Comparison of ENCODE assay signal across 13 cellular contexts in the genomic region with DNA sequence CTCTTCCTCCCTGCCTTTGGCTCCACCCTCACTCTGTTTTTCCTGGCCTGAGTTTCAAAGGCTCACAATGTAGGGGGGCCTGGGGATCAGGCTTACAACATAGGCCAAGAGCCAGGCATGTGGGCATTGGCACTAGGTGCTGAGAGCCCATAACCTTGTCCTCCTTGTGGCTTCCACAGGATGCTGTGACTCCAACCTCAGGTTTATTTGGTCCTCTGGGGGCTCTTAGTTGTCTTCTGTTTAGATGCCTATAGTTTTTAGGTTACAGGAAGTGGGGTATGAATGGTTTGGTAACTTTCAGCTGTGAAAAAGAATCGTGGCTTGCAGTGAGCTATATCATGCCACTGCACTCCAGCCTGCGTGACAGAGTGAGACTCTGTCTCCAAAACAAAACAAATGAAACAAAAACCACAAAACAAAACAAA. TPM values are rescaled to one million over a fixed set of nuclear protein-coding genes. Genes with fewer than 3 reads are reported as not detected.
A peak's percentile ranks its signal among the peaks of the same experiment; 100 is the strongest.
DNase-seq lines count a peak whose midpoint lies in the region; ATAC-seq, FAIRE-seq and TF ChIP-seq lines count a peak whose summit lies in the region.
"Had no signal": no experiment of that assay in that cellular context is flagged by ENCODE, and none has a peak within 500 bp of the region (broad histone marks: within the 10 kb centered on the region; RNA-seq: fewer than 3 reads in every experiment).

No MANE protein-coding gene starts in this region.

- H3K4me3 ChIP-seq in A549 (no peak overlapping the region), aorta (ENCODE audit: low read length in 2 of 2) (no peak overlapping the region)
- H3K4me3 ChIP-seq: suprapubic skin had no signal

- H3K4me2 ChIP-seq in A549, result no peak overlapping the region

- ATAC-seq in A549 (no peak), GM18858 (IDR thresholded peaks at IDR 0.05; ENCODE audit: unreplicated experiment) (peak; percentile 40), HG03175 (IDR thresholded peaks at IDR 0.05; ENCODE audit: unreplicated experiment) (peak; percentile 83), aorta (ENCODE audit: low FRiP score) (no peak), GM21381 (IDR thresholded peaks at IDR 0.05; ENCODE audit: unreplicated experiment) (no peak)
- ATAC-seq: WTC11 had no signal

- TF ChIP-seq RAD21 in A549 (conservative IDR thresholded peaks at IDR 0.05 in 1 of 2, IDR thresholded peaks at IDR 0.05 in 1 of 2), result no peak

- no peak for FAIRE-seq in A549 (lab: Jason Lieb, UNC)

- 58% methylated on average over 2 of the region's 2 CpGs for WGBS in A549 (ENCODE audit: missing lambda C conversion rate)
- WGBS in aorta, 2 donors, result 63 to 73% methylated on average over 2 of the region's 2 CpGs

- H3K4me1 ChIP-seq in A549 (peaks cover 44% of the 10 kb centered on the region), aorta (ENCODE audit: control insufficient read depth in 1 of 2, insufficient read depth in 2 of 2, low read length in 2 of 2) (no peaks in the 10 kb centered on the region)
- H3K4me1 ChIP-seq: suprapubic skin had no signal

- no peaks in the 10 kb centered on the region for H3K9me3 ChIP-seq in A549
- H3K9me3 ChIP-seq in aorta (ENCODE audit: control insufficient read depth, low read length), result no peaks in the 10 kb centered on the region
- H3K9me3 ChIP-seq: suprapubic skin had no signal

- CTCF ChIA-PET in A549 (lab: Yijun Ruan, JAX), result interaction anchor here (2.3 kb wide), 1 partner anchor 12 kb away, joined by 5 read pairs; no protein-coding TSS in a partner anchor

- no peak overlapping the region for H3K4me3 Mint-ChIP-seq in activated naive CD8-positive, alpha-beta T cell treated with anti-CD3 and anti-CD28 coated beads for 36 hours
- H3K4me3 Mint-ChIP-seq: WTC11 had no signal

- no peaks in the 10 kb centered on the region for H3K27me3 Mint-ChIP-seq in activated naive CD8-positive, alpha-beta T cell treated with anti-CD3 and anti-CD28 coated beads for 36 hours

- no peaks in the 10 kb centered on the region for H3K27me3 ChIP-seq in aorta (ENCODE audit: control insufficient read depth in 1 of 2, insufficient read depth in 2 of 2, low read length in 1 of 2)
- H3K27me3 ChIP-seq: suprapubic skin had no signal

- no peak for TF ChIP-seq POLR2A in A549 (IDR thresholded peaks at IDR 0.05; ENCODE audit: low read length)

- no peaks in the 10 kb centered on the region for H3K9me3 Mint-ChIP-seq in activated naive CD8-positive, alpha-beta T cell treated with anti-CD3 and anti-CD28 coated beads for 36 hours
- H3K9me3 Mint-ChIP-seq: WTC11 had no signal

- intact Hi-C loops in aorta (cut with DNase I), result no loop called here

- H3K36me3 Mint-ChIP-seq in activated naive CD8-positive, alpha-beta T cell treated with anti-CD3 and anti-CD28 coated beads for 36 hours, result no peaks in the 10 kb centered on the region
- H3K36me3 Mint-ChIP-seq: WTC11 had no signal

- POLR2A ChIA-PET in A549 (lab: Yijun Ruan, JAX), result no interaction called here

- no peak for TF ChIP-seq EP300 in A549 (IDR thresholded peaks at IDR 0.05)

- H3K27ac Mint-ChIP-seq in activated naive CD8-positive, alpha-beta T cell treated with anti-CD3 and anti-CD28 coated beads for 36 hours, result peak overlapping the region; percentile 73

- peak overlapping the region; percentile 36 to 77; a peak in 4 of 6 replicates for H3K27ac ChIP-seq in A549
- no peak overlapping the region for H3K27ac ChIP-seq in aorta (ENCODE audit: low read depth in 1 of 2, low read length in 2 of 2)
- H3K27ac ChIP-seq: suprapubic skin had no signal

- no peak for DNase-seq in A549 (ENCODE audit: low read depth in 1 of 2, low spot score in 1 of 2)
- DNase-seq in activated naive CD8-positive, alpha-beta T cell treated with anti-CD3 and anti-CD28 coated beads for 36 hours, result no peak
- no peak for DNase-seq in aorta
- no peak for DNase-seq in NCI-H1930 (lab: John Stamatoyannopoulos, UW)
- no peak for DNase-seq in epidermal melanocyte (ENCODE audit: insufficient read length, low spot score)
- DNase-seq: NCI-H1092 treated with DMSO at 0.1 percent for 48 hours had no signal

- no peaks in the 10 kb centered on the region for H3K36me3 ChIP-seq in aorta (ENCODE audit: control insufficient read depth in 1 of 2, insufficient read depth in 2 of 2, low read length in 1 of 2)
- H3K36me3 ChIP-seq: suprapubic skin had no signal

- peaks cover 19% of the 10 kb centered on the region for H3K4me1 Mint-ChIP-seq in activated naive CD8-positive, alpha-beta T cell treated with anti-CD3 and anti-CD28 coated beads for 36 hours

- TF ChIP-seq CTCF in A549 (IDR thresholded peaks at IDR 0.05), result no peak

TF ChIP-seq in A549, 52 proteins besides CTCF, POLR2A, EP300 and RAD21:
- TF ChIP-seq EHMT2 (IDR thresholded peaks at IDR 0.05; ENCODE audit: low read depth) (no peak), RCOR1 (IDR thresholded peaks at IDR 0.05; ENCODE audit: low read depth, low read length) (no peak), FOSB (CRISPR knock-in tag; IDR thresholded peaks at IDR 0.05) (no peak), MAFK (IDR thresholded peaks at IDR 0.05; ENCODE audit: partially characterized antibody) (no peak), SREBF2 (IDR thresholded peaks at IDR 0.05) (no peak), HEYL (CRISPR knock-in tag; IDR thresholded peaks at IDR 0.05) (no peak), HOXB13 (CRISPR knock-in tag; IDR thresholded peaks at IDR 0.05; ENCODE audit: low read depth) (no peak), MYC (IDR thresholded peaks at IDR 0.05; ENCODE audit: borderline replicate concordance, low read length) (no peak), POLR2AphosphoS2 (conservative IDR thresholded peaks at IDR 0.05; ENCODE audit: low read length) (no peak)
- TF ChIP-seq, protein P1, sequence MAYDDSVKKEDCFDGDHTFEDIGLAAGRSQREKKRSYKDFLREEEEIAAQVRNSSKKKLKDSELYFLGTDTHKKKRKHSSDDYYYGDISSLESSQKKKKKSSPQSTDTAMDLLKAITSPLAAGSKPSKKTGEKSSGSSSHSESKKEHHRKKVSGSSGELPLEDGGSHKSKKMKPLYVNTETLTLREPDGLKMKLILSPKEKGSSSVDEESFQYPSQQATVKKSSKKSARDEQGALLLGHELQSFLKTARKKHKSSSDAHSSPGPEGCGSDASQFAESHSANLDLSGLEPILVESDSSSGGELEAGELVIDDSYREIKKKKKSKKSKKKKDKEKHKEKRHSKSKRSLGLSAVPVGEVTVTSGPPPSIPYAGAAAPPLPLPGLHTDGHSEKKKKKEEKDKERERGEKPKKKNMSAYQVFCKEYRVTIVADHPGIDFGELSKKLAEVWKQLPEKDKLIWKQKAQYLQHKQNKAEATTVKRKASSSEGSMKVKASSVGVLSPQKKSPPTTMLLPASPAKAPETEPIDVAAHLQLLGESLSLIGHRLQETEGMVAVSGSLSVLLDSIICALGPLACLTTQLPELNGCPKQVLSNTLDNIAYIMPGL (CRISPR knock-in tag; IDR thresholded peaks at IDR 0.05; ENCODE audit: borderline replicate concordance), result no peak
TF ChIP-seq in A549: peak in this region for 0.

RNA-seq across cellular contexts. Expression of gene MMP24, which starts 25.6 kb away (rescaled TPM):
- polyA plus RNA-seq in A549 (2011; rRNA removed) (21.3 and 22.7 TPM in 2 replicates), A549 (2017; fragmentation: RNase III; extraction: RNeasy Plus Mini Kit Qiagen cat#74134 plus additional on column Dnase treatment) (33.3 to 39.4 TPM (median 37.4 TPM) in 3 replicates), aorta (under 1 TPM; 0.20 to 0.63 TPM)
- polyA plus RNA-seq in A549 (2012; cell fraction: cytosol; rRNA removed), result 33.1 and 47.5 TPM in 2 replicates
- 46.6 and 51.8 TPM in 2 replicates for polyA plus RNA-seq in A549 (2012; cell fraction: nucleus; rRNA removed)
- 33.4 and 41.1 TPM in 2 replicates for polyA minus RNA-seq in A549 (2011; rRNA and poly(A)+ RNA removed)
- not detected for total RNA-seq in activated naive CD8-positive, alpha-beta T cell treated with anti-CD3 and anti-CD28 coated beads for 36 hours
- total RNA-seq in aorta, result 1 to 10 TPM in 1 of 2 donors, under 1 TPM in 1; 0.52 to 1.2 TPM
- total RNA-seq: bronchial epithelial cell had no signal

RNA-seq across cellular contexts. Expression of gene MMP24OS, which starts 25.9 kb away (rescaled TPM):
- polyA plus RNA-seq in A549 (2011; rRNA removed), result 13.6 and 17.2 TPM in 2 replicates
- polyA plus RNA-seq in A549 (2012; cell fraction: cytosol; rRNA removed), result 25.4 and 34.6 TPM in 2 replicates
- polyA plus RNA-seq in A549 (2012; cell fraction: nucleus; rRNA removed), result 32.3 and 36.6 TPM in 2 replicates
- 34.0 to 45.6 TPM (median 40.5 TPM) in 3 replicates for polyA plus RNA-seq in A549 (2017; fragmentation: RNase III; extraction: RNeasy Plus Mini Kit Qiagen cat#74134 plus additional on column Dnase treatment)
- 20.7 and 21.2 TPM in 2 replicates for polyA minus RNA-seq in A549 (2011; rRNA and poly(A)+ RNA removed)
- 10 to 100 TPM; 27.2 to 27.4 TPM for total RNA-seq in activated naive CD8-positive, alpha-beta T cell treated with anti-CD3 and anti-CD28 coated beads for 36 hours
- total RNA-seq in aorta, result 10 to 100 TPM; 58.6 to 79.2 TPM
- polyA plus RNA-seq in aorta, result 10 to 100 TPM; 50.8 to 61.4 TPM

RNA-seq across cellular contexts. Expression of gene EIF6, which starts 32.5 kb away (rescaled TPM):
- 184 and 204 TPM in 2 replicates for polyA plus RNA-seq in A549 (2011; rRNA removed)
- 490 and 496 TPM in 2 replicates for polyA plus RNA-seq in A549 (2012; cell fraction: cytosol; rRNA removed)
- 408 and 515 TPM in 2 replicates for polyA plus RNA-seq in A549 (2012; cell fraction: nucleus; rRNA removed)
- 292 to 337 TPM (median 294 TPM) in 3 replicates for polyA plus RNA-seq in A549 (2017; fragmentation: RNase III; extraction: RNeasy Plus Mini Kit Qiagen cat#74134 plus additional on column Dnase treatment)
- 222 and 228 TPM in 2 replicates for polyA minus RNA-seq in A549 (2011; rRNA and poly(A)+ RNA removed)
- 100 to 1,000 TPM; 172 to 179 TPM for total RNA-seq in activated naive CD8-positive, alpha-beta T cell treated with anti-CD3 and anti-CD28 coated beads for 36 hours
- total RNA-seq in aorta, result 10 to 100 TPM; 61.0 to 77.7 TPM
- polyA plus RNA-seq in aorta, result 100 to 1,000 TPM in 1 of 2 donors, 10 to 100 TPM in 1; 78.1 to 147 TPM

RNA-seq across cellular contexts. Expression of gene FAM83C, which starts 40.2 kb away (rescaled TPM):
- polyA plus RNA-seq in A549 (2011; rRNA removed), result not detected in 2 replicates
- polyA plus RNA-seq in A549 (2012; cell fraction: cytosol; rRNA removed), result 0.01 TPM in 1 of 2 replicates, not detected in the other
- polyA plus RNA-seq in A549 (2012; cell fraction: nucleus; rRNA removed), result 0.05 TPM in 2 replicates
- 0.03 TPM in 1 of 3 replicates, not detected in the others for polyA plus RNA-seq in A549 (2017; fragmentation: RNase III; extraction: RNeasy Plus Mini Kit Qiagen cat#74134 plus additional on column Dnase treatment)
- polyA minus RNA-seq in A549 (2011; rRNA and poly(A)+ RNA removed), result not detected in 2 replicates
- not detected for total RNA-seq in activated naive CD8-positive, alpha-beta T cell treated with anti-CD3 and anti-CD28 coated beads for 36 hours
- total RNA-seq in aorta, result not detected
- polyA plus RNA-seq in aorta, result not detected
- total RNA-seq: mesenteric fat pad, WTC11 had no signal

Comparison
In these comparisons a context has a peak if more than half of its experiments do, and no peak if none do; other contexts are left out.
1. ATAC-seq: peak in GM18858 (single experiment) and HG03175 (single experiment); none in A549 (0 of 2), aorta (single experiment) and GM21381 (single experiment).
2. H3K27ac ChIP-seq: peak in A549 (2 of 2); none in aorta (0 of 2).